ENCODE assay signal across 9 cellular contexts in the genomic region with DNA sequence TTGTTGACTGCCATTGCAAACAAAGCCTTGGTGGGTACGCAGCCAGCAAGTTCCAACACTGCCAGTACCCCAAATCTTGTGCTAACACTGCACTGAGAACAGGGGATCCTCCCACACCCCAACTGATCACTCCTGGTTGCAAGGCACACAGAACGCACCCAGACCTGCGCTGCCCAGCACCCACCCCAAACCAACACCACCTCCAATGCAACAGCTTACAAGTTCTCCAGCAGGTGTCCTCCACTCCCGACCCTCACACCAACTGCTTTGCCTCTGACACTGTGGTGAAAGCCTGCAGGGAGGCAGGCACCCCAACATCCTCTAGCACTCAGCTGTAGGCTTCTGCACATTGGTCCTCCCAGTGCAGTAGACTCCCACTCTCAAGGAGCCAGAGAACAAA.
"Had no signal": no experiment of that assay in that cellular context is flagged by ENCODE, and none has a peak within 500 bp of the region (broad histone marks: within the 10 kb centered on the region; RNA-seq: fewer than 3 reads in every experiment).

No MANE protein-coding gene starts in this region.

- DNase-seq: H7, HFFc6, KBM-7 had no signal

- H3K27me3 Mint-ChIP-seq: IgD-negative memory B cell had no signal

- H3K36me3 ChIP-seq: HAP-1 had no signal

- H3K4me2 ChIP-seq: GM23338 had no signal

- H3K36me3 Mint-ChIP-seq: IgD-negative memory B cell had no signal

- H3K4me3 Mint-ChIP-seq: GM23338, HFFc6, IgD-negative memory B cell had no signal

- H2AFZ ChIP-seq: GM23338 had no signal

- FAIRE-seq: HepG2 had no signal

- H3K9me3 ChIP-seq: HAP-1 had no signal

- H3K4me1 Mint-ChIP-seq: GM23338, IgD-negative memory B cell had no signal

- ATAC-seq: GM23338, HCT116, HepG2 had no signal

- H3K4me1 ChIP-seq: HAP-1 had no signal

- H3K4me3 ChIP-seq: GM23338, HAP-1 had no signal

- H3K27ac ChIP-seq: HL-60 had no signal

- H3K27ac Mint-ChIP-seq: GM23338, HFFc6, IgD-negative memory B cell had no signal
